Comparison of ENCODE assay signal across 12 cellular contexts in the genomic region with DNA sequence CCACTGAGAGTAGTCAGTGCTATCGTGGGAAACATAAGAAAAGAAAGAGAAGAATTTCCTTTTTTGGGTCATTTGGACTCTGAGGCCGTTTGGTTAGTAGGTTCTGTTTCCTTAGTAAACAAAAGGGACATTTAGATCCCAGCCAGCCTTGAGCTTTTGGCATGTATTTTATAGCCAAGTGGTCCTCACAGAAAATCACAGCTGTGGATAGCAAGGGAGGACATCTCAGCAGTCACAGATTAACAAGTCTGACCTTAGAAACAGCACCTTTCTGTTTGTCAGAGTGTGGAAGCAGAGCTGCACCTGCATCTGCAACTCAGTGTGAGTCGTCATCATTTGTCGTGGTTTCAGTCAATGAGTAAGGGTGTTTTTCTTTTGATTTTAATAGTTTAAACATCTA. TPM values are rescaled to one million over a fixed set of nuclear protein-coding genes. Genes with fewer than 3 reads are reported as not detected.
DNase-seq lines count a peak whose midpoint lies in the region; ATAC-seq and TF ChIP-seq lines count a peak whose summit lies in the region.
"Had no signal": no experiment of that assay in that cellular context is flagged by ENCODE, and none has a peak within 500 bp of the region (broad histone marks: within the 10 kb centered on the region; RNA-seq: fewer than 3 reads in every experiment).

No MANE protein-coding gene starts in this region.

- peak; percentile 48 for DNase-seq in GM20000 (ENCODE audit: low spot score)
- DNase-seq in dermis blood vessel endothelial cell: peak; percentile 59
- DNase-seq in iPS-NIHi11 (ENCODE audit: low spot score): no peak
- DNase-seq in GM03348 (ENCODE audit: low spot score): no peak
- DNase-seq in GF-D8 (lab: John Stamatoyannopoulos, UW): no peak
- DNase-seq in erythroblast (lab: John Stamatoyannopoulos, UW): no peak
- DNase-seq: activated effector memory CD4-positive, alpha-beta T cell treated with Interleukin-2 at 50 U/mL for 16 hours; effector CD8-positive, alpha-beta T cell; NCI-H510A had no signal

- TF ChIP-seq POLR2A in GM18505 (IDR thresholded peaks at IDR 0.05; ENCODE audit: borderline replicate concordance, extremely low read depth, insufficient read depth, insufficient read length) (no peak), erythroblast (IDR thresholded peaks at IDR 0.05; ENCODE audit: low read length) (no peak)

- no peak for TF ChIP-seq CTCF in GM20000 (IDR thresholded peaks at IDR 0.05; ENCODE audit: extremely low read depth, missing control alignments)

- peak; percentile 60 for ATAC-seq in GM18505 (IDR thresholded peaks at IDR 0.05; ENCODE audit: unreplicated experiment)
- peak; percentile 49 for ATAC-seq in HG03103 (IDR thresholded peaks at IDR 0.05; ENCODE audit: low read depth, unreplicated experiment)
- ATAC-seq: K562 had no signal

RNA-seq across cellular contexts. Expression of a gene that starts 40.5 kb away (rescaled TPM):
- total RNA-seq in dermis blood vessel endothelial cell: 12.8 and 18.1 TPM in 2 replicates

RNA-seq across cellular contexts. Expression of a gene that starts 56.2 kb away (rescaled TPM):
- 7.5 and 7.6 TPM in 2 replicates for total RNA-seq in dermis blood vessel endothelial cell
- total RNA-seq: K562 had no signal

Comparison
In these comparisons a context has a peak if more than half of its experiments do, and no peak if none do; other contexts are left out.
1. DNase-seq: peak in GM20000 (single experiment) and dermis blood vessel endothelial cell (single experiment); none in iPS-NIHi11 (single experiment), GM03348 (single experiment), GF-D8 (single experiment) and erythroblast (0 of 2).